In the genomic region with DNA sequence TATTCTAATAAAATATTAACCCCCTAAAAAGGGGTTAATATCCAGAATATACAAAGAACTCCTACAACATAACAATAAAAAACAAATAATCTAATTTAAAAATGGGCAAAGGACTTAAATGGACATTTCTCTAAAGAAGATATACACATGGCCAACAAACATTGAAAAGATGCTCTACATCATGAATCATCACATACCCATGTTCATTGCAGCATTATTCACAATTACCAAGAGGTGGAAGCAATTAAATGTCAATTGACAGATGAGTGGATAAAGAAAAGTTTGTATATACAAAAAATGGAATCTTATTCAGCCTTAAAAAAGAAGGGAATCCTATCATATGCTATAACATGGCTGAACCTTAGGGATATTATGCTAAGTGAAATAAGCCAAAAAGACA, we compare ENCODE assay signal across 21 cellular contexts.
DNase-seq lines count a peak whose midpoint lies in the region; ATAC-seq and TF ChIP-seq lines count a peak whose summit lies in the region.
"Had no signal": no experiment of that assay in that cellular context is flagged by ENCODE, and none has a peak within 500 bp of the region (broad histone marks: within the 10 kb centered on the region; RNA-seq: fewer than 3 reads in every experiment).

No MANE protein-coding gene starts in this region.

- H3K4me3 ChIP-seq in AG10803 (ENCODE audit: low read length) (no peak overlapping the region), fibroblast of mammary gland (ENCODE audit: control insufficient read depth, low read depth, low read length) (no peak overlapping the region)
- H3K4me3 ChIP-seq: BLaER1, GM23338, PC-9, SJSA1 had no signal

- peaks cover 1% of the 10 kb centered on the region for H3K36me3 Mint-ChIP-seq in T-helper 2 cell treated with Interferon-gamma antibody and Interleukin-4, amounts not matched to agents 5 μg/mL and 100 μg/mL, for 36 hours (ENCODE audit: low read depth)

- no peaks in the 10 kb centered on the region for H3K9me3 Mint-ChIP-seq in T-helper 2 cell treated with Interferon-gamma antibody and Interleukin-4, amounts not matched to agents 5 μg/mL and 100 μg/mL, for 36 hours
- H3K9me3 Mint-ChIP-seq: CD4-positive, alpha-beta memory T cell; GM23338 had no signal

- DNase-seq in AG10803 (ENCODE audit: low read depth) (peak; percentile 59), GM04504 (ENCODE audit: low read depth) (peak; percentile 21), fibroblast of mammary gland (ENCODE audit: low read depth) (peak; percentile 57), cerebellar cortex (ENCODE audit: low spot score) (no peak)
- DNase-seq in T-helper 2 cell treated with Interferon-gamma antibody and Interleukin-4, amounts not matched to agents 5 μg/mL and 100 μg/mL, for 36 hours (ENCODE audit: low spot score), result no peak
- DNase-seq: Calu3; CD4-positive, alpha-beta memory T cell; Kasumi-1; MM.1S; NCI-H1092; NCI-H1436 treated with DMSO at 0.1 percent for 48 hours; NCI-H2029; NCI-H2171; NCI-H526; PC-9 had no signal

- H3K27me3 Mint-ChIP-seq in T-helper 2 cell treated with Interferon-gamma antibody and Interleukin-4, amounts not matched to agents 5 μg/mL and 100 μg/mL, for 36 hours (ENCODE audit: low read depth), result no peaks in the 10 kb centered on the region
- H3K27me3 Mint-ChIP-seq: CD4-positive, alpha-beta memory T cell had no signal

- TF ChIP-seq CTCF in AG10803 (conservative IDR thresholded peaks at IDR 0.05; ENCODE audit: low read length), result no peak
- TF ChIP-seq CTCF in fibroblast of mammary gland (conservative IDR thresholded peaks at IDR 0.05; ENCODE audit: control insufficient read depth, insufficient read depth, low read depth, low read length), result no peak

- no peak overlapping the region for H3K4me3 Mint-ChIP-seq in T-helper 2 cell treated with Interferon-gamma antibody and Interleukin-4, amounts not matched to agents 5 μg/mL and 100 μg/mL, for 36 hours
- H3K4me3 Mint-ChIP-seq: CD4-positive, alpha-beta memory T cell; GM23338 had no signal

- H3K27ac Mint-ChIP-seq in T-helper 2 cell treated with Interferon-gamma antibody and Interleukin-4, amounts not matched to agents 5 μg/mL and 100 μg/mL, for 36 hours, result no peak overlapping the region
- H3K27ac Mint-ChIP-seq: GM23338 had no signal

- H3K4me1 Mint-ChIP-seq in T-helper 2 cell treated with Interferon-gamma antibody and Interleukin-4, amounts not matched to agents 5 μg/mL and 100 μg/mL, for 36 hours (ENCODE audit: low read depth), result peaks cover 5% of the 10 kb centered on the region

- ATAC-seq in SK-N-SH treated with all-trans-retinoic acid at 6 μM for 48 hours, result no peak
- no peak for ATAC-seq in HG03139 (IDR thresholded peaks at IDR 0.05; ENCODE audit: unreplicated experiment)
- no peak for ATAC-seq in HG02870 (IDR thresholded peaks at IDR 0.05; ENCODE audit: unreplicated experiment)
- ATAC-seq: GM23338 had no signal

TF ChIP-seq in SK-N-SH treated with all-trans-retinoic acid at 6 μM for 48 hours, 23 proteins besides CTCF, POLR2A, EP300 and RAD21:
- TF ChIP-seq TOX (CRISPR knock-in tag; IDR thresholded peaks at IDR 0.05; ENCODE audit: borderline replicate concordance) (no peak), ISL1 (CRISPR knock-in tag; IDR thresholded peaks at IDR 0.05) (peak; percentile 17; the same call in 1 of the 2 replicates)

Comparison
In these comparisons a context has a peak if more than half of its experiments do, and no peak if none do; other contexts are left out.
1. DNase-seq: peak in AG10803 (single experiment), GM04504 (single experiment) and fibroblast of mammary gland (single experiment); none in cerebellar cortex (single experiment) and T-helper 2 cell treated with Interferon-gamma antibody and Interleukin-4, amounts not matched to agents 5 μg/mL and 100 μg/mL, for 36 hours (single experiment).